1 cellular context compared by ENCODE assay signal in the genomic region with DNA sequence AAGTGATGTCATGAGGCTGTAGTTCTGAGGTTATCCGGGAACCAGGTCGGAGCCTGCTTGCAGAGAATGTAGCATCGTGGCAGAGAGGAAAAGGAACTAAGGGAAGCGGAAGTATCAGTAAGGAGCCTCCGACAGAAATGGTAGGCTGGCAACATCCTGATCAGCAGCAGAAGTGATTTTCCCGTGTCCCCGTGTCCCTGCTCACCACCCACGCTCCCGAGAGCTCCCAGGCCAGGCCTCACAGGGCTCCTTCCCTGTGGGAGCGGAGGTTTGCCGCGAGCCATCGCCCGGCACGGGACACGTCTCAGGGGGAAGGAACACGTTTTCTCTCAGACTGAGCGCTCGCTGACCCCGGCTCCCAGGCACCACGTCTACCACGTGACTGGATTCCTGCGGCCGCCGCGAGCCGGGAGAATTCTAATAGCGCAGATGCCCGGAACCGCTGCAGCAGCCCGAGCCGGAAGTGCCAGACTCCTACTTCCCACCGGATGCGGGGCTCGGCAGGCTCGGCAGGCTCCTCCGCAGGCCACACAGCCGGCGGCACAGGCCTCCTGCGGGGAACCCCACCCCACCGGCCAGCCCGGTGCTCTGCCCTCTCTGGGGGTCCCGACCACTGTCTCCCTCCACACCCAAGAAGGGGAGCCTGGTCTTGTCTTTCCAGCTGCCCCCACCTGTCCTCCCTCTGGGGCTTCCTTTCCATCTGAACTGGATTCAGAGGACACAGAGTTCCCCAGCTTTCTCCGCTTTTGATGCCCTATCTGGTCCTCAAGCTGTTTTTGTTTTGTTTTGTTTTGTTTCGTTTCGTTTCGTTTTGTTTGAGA.
A peak's percentile ranks its signal among the peaks of the same experiment; 100 is the strongest.
TF ChIP-seq lines count a peak whose summit lies in the region.

No MANE protein-coding gene starts in this region.

TF ChIP-seq in WTC11, 78 proteins besides CTCF, POLR2A, EP300 and RAD21 (continued from another document):
- TF ChIP-seq, protein P1, sequence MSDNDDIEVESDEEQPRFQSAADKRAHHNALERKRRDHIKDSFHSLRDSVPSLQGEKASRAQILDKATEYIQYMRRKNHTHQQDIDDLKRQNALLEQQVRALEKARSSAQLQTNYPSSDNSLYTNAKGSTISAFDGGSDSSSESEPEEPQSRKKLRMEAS (CRISPR knock-in tag; IDR thresholded peaks at IDR 0.05) = peak; percentile 95
- TF ChIP-seq FOXJ3 (CRISPR knock-in tag; IDR thresholded peaks at IDR 0.05; ENCODE audit: borderline replicate concordance) = no peak
- TF ChIP-seq, protein P2, sequence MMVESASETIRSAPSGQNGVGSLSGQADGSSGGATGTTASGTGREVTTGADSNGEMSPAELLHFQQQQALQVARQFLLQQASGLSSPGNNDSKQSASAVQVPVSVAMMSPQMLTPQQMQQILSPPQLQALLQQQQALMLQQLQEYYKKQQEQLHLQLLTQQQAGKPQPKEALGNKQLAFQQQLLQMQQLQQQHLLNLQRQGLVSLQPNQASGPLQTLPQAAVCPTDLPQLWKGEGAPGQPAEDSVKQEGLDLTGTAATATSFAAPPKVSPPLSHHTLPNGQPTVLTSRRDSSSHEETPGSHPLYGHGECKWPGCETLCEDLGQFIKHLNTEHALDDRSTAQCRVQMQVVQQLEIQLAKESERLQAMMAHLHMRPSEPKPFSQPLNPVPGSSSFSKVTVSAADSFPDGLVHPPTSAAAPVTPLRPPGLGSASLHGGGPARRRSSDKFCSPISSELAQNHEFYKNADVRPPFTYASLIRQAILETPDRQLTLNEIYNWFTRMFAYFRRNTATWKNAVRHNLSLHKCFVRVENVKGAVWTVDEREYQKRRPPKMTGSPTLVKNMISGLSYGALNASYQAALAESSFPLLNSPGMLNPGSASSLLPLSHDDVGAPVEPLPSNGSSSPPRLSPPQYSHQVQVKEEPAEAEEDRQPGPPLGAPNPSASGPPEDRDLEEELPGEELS (CRISPR knock-in tag; IDR thresholded peaks at IDR 0.05) = no peak
- TF ChIP-seq SMAD3 (CRISPR knock-in tag; IDR thresholded peaks at IDR 0.05; ENCODE audit: borderline replicate concordance) = peak; percentile 82
- TF ChIP-seq GABPB1 (CRISPR knock-in tag; IDR thresholded peaks at IDR 0.05) = peak; percentile 17; the same call in 1 of the 2 replicates
- TF ChIP-seq, protein P3, sequence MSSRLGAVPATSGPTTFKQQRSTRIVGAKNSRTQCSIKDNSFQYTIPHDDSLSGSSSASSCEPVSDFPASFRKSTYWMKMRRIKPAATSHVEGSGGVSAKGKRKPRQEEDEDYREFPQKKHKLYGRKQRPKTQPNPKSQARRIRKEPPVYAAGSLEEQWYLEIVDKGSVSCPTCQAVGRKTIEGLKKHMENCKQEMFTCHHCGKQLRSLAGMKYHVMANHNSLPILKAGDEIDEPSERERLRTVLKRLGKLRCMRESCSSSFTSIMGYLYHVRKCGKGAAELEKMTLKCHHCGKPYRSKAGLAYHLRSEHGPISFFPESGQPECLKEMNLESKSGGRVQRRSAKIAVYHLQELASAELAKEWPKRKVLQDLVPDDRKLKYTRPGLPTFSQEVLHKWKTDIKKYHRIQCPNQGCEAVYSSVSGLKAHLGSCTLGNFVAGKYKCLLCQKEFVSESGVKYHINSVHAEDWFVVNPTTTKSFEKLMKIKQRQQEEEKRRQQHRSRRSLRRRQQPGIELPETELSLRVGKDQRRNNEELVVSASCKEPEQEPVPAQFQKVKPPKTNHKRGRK (CRISPR knock-in tag; IDR thresholded peaks at IDR 0.05; ENCODE audit: borderline replicate concordance) = no peak
- no peak for TF ChIP-seq ZNF263 (CRISPR knock-in tag; IDR thresholded peaks at IDR 0.05; ENCODE audit: low read depth)
- TF ChIP-seq ZNF219 (CRISPR knock-in tag; IDR thresholded peaks at IDR 0.05; ENCODE audit: borderline replicate concordance) = no peak
- TF ChIP-seq ZNF423 (CRISPR knock-in tag; IDR thresholded peaks at IDR 0.05) = peak; percentile 92
- TF ChIP-seq, protein P4, sequence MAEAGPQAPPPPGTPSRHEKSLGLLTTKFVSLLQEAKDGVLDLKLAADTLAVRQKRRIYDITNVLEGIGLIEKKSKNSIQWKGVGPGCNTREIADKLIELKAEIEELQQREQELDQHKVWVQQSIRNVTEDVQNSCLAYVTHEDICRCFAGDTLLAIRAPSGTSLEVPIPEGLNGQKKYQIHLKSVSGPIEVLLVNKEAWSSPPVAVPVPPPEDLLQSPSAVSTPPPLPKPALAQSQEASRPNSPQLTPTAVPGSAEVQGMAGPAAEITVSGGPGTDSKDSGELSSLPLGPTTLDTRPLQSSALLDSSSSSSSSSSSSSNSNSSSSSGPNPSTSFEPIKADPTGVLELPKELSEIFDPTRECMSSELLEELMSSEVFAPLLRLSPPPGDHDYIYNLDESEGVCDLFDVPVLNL (CRISPR knock-in tag; IDR thresholded peaks at IDR 0.05; ENCODE audit: borderline replicate concordance, low read depth) = no peak
- TF ChIP-seq EMX1 (CRISPR knock-in tag; IDR thresholded peaks at IDR 0.05) = no peak
- no peak for TF ChIP-seq RORB (CRISPR knock-in tag; IDR thresholded peaks at IDR 0.05)
- no peak for TF ChIP-seq SOX15 (CRISPR knock-in tag; IDR thresholded peaks at IDR 0.05)
- peak; percentile 60; the same call in 1 of the 2 replicates for TF ChIP-seq TEAD1 (CRISPR knock-in tag; IDR thresholded peaks at IDR 0.05)
- TF ChIP-seq ZNF396 (CRISPR knock-in tag; IDR thresholded peaks at IDR 0.05; ENCODE audit: borderline replicate concordance) = no peak
- TF ChIP-seq, protein P5, sequence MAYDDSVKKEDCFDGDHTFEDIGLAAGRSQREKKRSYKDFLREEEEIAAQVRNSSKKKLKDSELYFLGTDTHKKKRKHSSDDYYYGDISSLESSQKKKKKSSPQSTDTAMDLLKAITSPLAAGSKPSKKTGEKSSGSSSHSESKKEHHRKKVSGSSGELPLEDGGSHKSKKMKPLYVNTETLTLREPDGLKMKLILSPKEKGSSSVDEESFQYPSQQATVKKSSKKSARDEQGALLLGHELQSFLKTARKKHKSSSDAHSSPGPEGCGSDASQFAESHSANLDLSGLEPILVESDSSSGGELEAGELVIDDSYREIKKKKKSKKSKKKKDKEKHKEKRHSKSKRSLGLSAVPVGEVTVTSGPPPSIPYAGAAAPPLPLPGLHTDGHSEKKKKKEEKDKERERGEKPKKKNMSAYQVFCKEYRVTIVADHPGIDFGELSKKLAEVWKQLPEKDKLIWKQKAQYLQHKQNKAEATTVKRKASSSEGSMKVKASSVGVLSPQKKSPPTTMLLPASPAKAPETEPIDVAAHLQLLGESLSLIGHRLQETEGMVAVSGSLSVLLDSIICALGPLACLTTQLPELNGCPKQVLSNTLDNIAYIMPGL (CRISPR knock-in tag; IDR thresholded peaks at IDR 0.05) = peak; percentile 42; the same call in 1 of the 2 replicates
- TF ChIP-seq, protein P6, sequence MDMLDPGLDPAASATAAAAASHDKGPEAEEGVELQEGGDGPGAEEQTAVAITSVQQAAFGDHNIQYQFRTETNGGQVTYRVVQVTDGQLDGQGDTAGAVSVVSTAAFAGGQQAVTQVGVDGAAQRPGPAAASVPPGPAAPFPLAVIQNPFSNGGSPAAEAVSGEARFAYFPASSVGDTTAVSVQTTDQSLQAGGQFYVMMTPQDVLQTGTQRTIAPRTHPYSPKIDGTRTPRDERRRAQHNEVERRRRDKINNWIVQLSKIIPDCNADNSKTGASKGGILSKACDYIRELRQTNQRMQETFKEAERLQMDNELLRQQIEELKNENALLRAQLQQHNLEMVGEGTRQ (CRISPR knock-in tag; IDR thresholded peaks at IDR 0.05) = peak; percentile 95
- TF ChIP-seq, protein P7, sequence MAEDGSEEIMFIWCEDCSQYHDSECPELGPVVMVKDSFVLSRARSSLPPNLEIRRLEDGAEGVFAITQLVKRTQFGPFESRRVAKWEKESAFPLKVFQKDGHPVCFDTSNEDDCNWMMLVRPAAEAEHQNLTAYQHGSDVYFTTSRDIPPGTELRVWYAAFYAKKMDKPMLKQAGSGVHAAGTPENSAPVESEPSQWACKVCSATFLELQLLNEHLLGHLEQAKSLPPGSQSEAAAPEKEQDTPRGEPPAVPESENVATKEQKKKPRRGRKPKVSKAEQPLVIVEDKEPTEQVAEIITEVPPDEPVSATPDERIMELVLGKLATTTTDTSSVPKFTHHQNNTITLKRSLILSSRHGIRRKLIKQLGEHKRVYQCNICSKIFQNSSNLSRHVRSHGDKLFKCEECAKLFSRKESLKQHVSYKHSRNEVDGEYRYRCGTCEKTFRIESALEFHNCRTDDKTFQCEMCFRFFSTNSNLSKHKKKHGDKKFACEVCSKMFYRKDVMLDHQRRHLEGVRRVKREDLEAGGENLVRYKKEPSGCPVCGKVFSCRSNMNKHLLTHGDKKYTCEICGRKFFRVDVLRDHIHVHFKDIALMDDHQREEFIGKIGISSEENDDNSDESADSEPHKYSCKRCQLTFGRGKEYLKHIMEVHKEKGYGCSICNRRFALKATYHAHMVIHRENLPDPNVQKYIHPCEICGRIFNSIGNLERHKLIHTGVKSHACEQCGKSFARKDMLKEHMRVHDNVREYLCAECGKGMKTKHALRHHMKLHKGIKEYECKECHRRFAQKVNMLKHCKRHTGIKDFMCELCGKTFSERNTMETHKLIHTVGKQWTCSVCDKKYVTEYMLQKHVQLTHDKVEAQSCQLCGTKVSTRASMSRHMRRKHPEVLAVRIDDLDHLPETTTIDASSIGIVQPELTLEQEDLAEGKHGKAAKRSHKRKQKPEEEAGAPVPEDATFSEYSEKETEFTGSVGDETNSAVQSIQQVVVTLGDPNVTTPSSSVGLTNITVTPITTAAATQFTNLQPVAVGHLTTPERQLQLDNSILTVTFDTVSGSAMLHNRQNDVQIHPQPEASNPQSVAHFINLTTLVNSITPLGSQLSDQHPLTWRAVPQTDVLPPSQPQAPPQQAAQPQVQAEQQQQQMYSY (CRISPR knock-in tag; IDR thresholded peaks at IDR 0.05) = no peak
- TF ChIP-seq, protein P8, sequence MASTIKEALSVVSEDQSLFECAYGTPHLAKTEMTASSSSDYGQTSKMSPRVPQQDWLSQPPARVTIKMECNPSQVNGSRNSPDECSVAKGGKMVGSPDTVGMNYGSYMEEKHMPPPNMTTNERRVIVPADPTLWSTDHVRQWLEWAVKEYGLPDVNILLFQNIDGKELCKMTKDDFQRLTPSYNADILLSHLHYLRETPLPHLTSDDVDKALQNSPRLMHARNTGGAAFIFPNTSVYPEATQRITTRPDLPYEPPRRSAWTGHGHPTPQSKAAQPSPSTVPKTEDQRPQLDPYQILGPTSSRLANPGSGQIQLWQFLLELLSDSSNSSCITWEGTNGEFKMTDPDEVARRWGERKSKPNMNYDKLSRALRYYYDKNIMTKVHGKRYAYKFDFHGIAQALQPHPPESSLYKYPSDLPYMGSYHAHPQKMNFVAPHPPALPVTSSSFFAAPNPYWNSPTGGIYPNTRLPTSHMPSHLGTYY (CRISPR knock-in tag; IDR thresholded peaks at IDR 0.05) = no peak
- TF ChIP-seq ZNF317 (CRISPR knock-in tag; IDR thresholded peaks at IDR 0.05; ENCODE audit: borderline replicate concordance, low read depth) = no peak
- peak; percentile 84 for TF ChIP-seq CBFB (CRISPR knock-in tag; IDR thresholded peaks at IDR 0.05; ENCODE audit: low read depth)
- peak; percentile 77; the same call in 1 of the 2 replicates for TF ChIP-seq RELA (CRISPR knock-in tag; IDR thresholded peaks at IDR 0.05; ENCODE audit: borderline replicate concordance)
- peak; percentile 98 for TF ChIP-seq ETV6 (CRISPR knock-in tag; IDR thresholded peaks at IDR 0.05)
- TF ChIP-seq ATF1 (CRISPR knock-in tag; IDR thresholded peaks at IDR 0.05) = 0 out of 2 replicates have a peak, but pooled peaks have one; percentile 72
- TF ChIP-seq, protein P9, sequence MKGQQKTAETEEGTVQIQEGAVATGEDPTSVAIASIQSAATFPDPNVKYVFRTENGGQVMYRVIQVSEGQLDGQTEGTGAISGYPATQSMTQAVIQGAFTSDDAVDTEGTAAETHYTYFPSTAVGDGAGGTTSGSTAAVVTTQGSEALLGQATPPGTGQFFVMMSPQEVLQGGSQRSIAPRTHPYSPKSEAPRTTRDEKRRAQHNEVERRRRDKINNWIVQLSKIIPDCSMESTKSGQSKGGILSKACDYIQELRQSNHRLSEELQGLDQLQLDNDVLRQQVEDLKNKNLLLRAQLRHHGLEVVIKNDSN (CRISPR knock-in tag; IDR thresholded peaks at IDR 0.05) = peak; percentile 94
- TF ChIP-seq PRRX2 (CRISPR knock-in tag; IDR thresholded peaks at IDR 0.05) = no peak
